In the genomic region with DNA sequence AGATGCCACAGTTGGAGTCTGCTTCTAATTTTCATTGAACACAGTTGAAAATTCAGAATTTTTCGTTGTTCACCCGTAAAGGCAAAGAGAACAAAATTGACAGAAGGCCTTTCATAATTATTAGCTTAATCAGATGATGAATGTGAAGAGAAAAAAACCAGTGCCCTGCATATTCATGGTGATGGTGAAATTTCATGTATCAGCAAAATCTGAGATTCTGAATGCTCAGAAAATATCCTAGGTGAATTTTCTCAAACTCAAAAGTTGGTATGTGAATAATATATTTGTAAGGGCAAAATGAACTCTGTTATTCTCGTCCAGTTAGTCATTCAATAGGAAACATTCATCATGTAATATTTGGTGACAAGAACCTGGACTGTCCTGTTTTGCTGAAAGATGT, we compare ENCODE assay signal across 11 cellular contexts.
"Had no signal": no experiment of that assay in that cellular context is flagged by ENCODE, and none has a peak within 500 bp of the region (broad histone marks: within the 10 kb centered on the region; RNA-seq: fewer than 3 reads in every experiment).

No MANE protein-coding gene starts in this region.

- H3K9ac ChIP-seq: GM23248 had no signal

- H3K27ac ChIP-seq: GM23248 had no signal

- H2AFZ ChIP-seq: GM23248, GM23338 had no signal

- H3K9me3 ChIP-seq: HAP-1 had no signal

- ATAC-seq: GM23338, HCT116 had no signal

- DNase-seq: GM23248, GOT3, H7, H9, HCEC 1CT, HFFc6 had no signal

- H3K4me2 ChIP-seq: GM23338 had no signal

- H3K4me3 ChIP-seq: GM23248, GM23338, HAP-1 had no signal

- FAIRE-seq: H1, H54 had no signal
